Comparison of ENCODE assay signal across 20 cellular contexts in the genomic region with DNA sequence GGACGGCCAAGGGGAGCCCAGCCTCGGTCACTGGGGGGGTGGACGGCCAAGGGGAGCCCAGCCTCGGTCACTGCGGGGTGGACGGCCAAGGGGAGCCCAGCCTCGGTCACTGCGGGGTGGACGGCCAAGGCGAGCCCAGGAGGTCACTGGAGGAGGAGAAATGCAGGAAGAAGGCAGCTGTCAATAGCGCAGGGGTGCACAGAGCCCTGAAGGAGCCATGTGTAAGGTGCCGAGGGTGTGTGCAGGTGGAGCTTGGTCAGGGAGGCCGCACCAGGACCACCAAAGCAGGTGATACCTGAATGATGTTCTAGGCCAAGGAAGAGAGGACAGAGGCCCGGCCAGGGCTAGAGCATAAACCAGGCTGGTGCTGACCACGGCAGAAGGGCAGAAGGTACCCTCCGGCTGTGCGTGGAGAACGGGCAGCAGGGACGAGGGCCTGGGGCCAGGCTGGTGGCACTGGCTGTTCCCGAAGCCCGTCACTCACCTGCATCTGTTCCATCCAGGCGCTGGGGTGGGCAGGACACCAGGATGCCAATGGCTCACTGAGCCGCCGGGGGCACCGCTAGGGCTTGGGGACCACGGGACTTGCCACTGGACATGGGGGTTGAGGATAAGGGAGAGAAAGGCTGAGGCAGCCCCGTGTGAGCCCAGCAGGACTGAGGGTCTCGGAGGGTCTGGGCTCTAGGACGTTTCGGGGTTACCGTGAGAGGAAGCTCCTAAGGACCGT. TPM values are rescaled to one million over a fixed set of nuclear protein-coding genes. Genes with fewer than 3 reads are reported as not detected.
DNase-seq lines count a peak whose midpoint lies in the region; ATAC-seq, FAIRE-seq and TF ChIP-seq lines count a peak whose summit lies in the region.
"Had no signal": no experiment of that assay in that cellular context is flagged by ENCODE, and none has a peak within 500 bp of the region (broad histone marks: within the 10 kb centered on the region; RNA-seq: fewer than 3 reads in every experiment).

No MANE protein-coding gene starts in this region.

- peaks cover 18 to 72% of the 10 kb centered on the region in 2 experiments; a peak in 3 of 4 replicates for H3K79me1 ChIP-seq in IMR-90 (ENCODE audit: low read depth in 1 of 2, low read length in 2 of 2)

- H2BK5ac ChIP-seq in IMR-90 (ENCODE audit: low read depth, low read length, poor library complexity, severe bottlenecking), result peak overlapping the region; percentile 91

- peak overlapping the region; percentile 24; the same call in 1 of the 2 replicates for H3K9ac ChIP-seq in IMR-90 (ENCODE audit: low read depth, low read length)

- H3K4me2 ChIP-seq in A549 (peak overlapping the region; percentile 63; the same call in 1 of the 3 replicates), IMR-90 (ENCODE audit: low read depth, low read length) (no peak overlapping the region)

- no peak for FAIRE-seq in A549 (lab: Jason Lieb, UNC)
- FAIRE-seq: frontal cortex, H1 had no signal

- H2AK9ac ChIP-seq in IMR-90 (replicated peaks; ENCODE audit: low read depth, low read length, poor library complexity), result peak overlapping the region; percentile 98

- no peak for ATAC-seq in A549
- ATAC-seq in IMR-90 (ENCODE audit: low read depth), result no peak
- ATAC-seq in HG02840 (IDR thresholded peaks at IDR 0.05; ENCODE audit: low FRiP score, unreplicated experiment), result no peak
- ATAC-seq: activated CD4-positive, CD25-positive, alpha-beta regulatory T cell treated with anti-CD3 and anti-CD28 coated beads, Interleukin-2, amount 50 U/mL, for 24 hours; T-cell had no signal

- no peaks in the 10 kb centered on the region for H3K27me3 Mint-ChIP-seq in dendritic cell treated with granulocyte-macrophage colony-stimulating factor and Interleukin-4, amounts not matched to agents 40 ng/mL and 50 ng/mL, for 4 days
- no peaks in the 10 kb centered on the region for H3K27me3 Mint-ChIP-seq in osteocyte (ENCODE audit: unreplicated experiment)
- H3K27me3 Mint-ChIP-seq: T-cell had no signal

- H3K27ac Mint-ChIP-seq in dendritic cell treated with granulocyte-macrophage colony-stimulating factor and Interleukin-4, amounts not matched to agents 40 ng/mL and 50 ng/mL, for 4 days, result peak overlapping the region; percentile 97
- H3K27ac Mint-ChIP-seq in osteocyte (ENCODE audit: unreplicated experiment), result peak overlapping the region; percentile 54
- H3K27ac Mint-ChIP-seq: activated naive CD4-positive, alpha-beta T cell treated with anti-CD3 and anti-CD28 coated beads, Interleukin-2, amount 10 ng/mL, durations not matched to agents 7 days and 5 days; T-cell; type B pancreatic cell had no signal

- H4K8ac ChIP-seq in IMR-90 (ENCODE audit: low read depth in 2 of 2, low read length in 2 of 2), result peak overlapping the region; percentile 73 to 98

- peak overlapping the region; percentile 93 for H3K14ac ChIP-seq in IMR-90 (replicated peaks; ENCODE audit: low read depth, low read length)

- TF ChIP-seq EP300 in A549 (IDR thresholded peaks at IDR 0.05), result no peak

- H3K56ac ChIP-seq in IMR-90 (ENCODE audit: extremely low read depth, insufficient read depth, low read length), result peak overlapping the region; percentile 46; the same call in 1 of the 2 replicates

- BruUV-seq in IMR-90 (replicated peaks; lab: Mats Ljungman, UMichigan), result no TSS peak

- peak overlapping the region; percentile 99 for H2BK15ac ChIP-seq in IMR-90 (ENCODE audit: low read depth, low read length)

- peak overlapping the region; percentile 100 for H2AK5ac ChIP-seq in IMR-90 (ENCODE audit: low read depth, low read length)

- H3K36me3 Mint-ChIP-seq in dendritic cell treated with granulocyte-macrophage colony-stimulating factor and Interleukin-4, amounts not matched to agents 40 ng/mL and 50 ng/mL, for 4 days (ENCODE audit: low read depth), result no peaks in the 10 kb centered on the region
- H3K36me3 Mint-ChIP-seq in osteocyte (ENCODE audit: unreplicated experiment), result no peaks in the 10 kb centered on the region
- H3K36me3 Mint-ChIP-seq: activated naive CD4-positive, alpha-beta T cell treated with anti-CD3 and anti-CD28 coated beads, Interleukin-2, amount 10 ng/mL, durations not matched to agents 7 days and 5 days; T-cell; type B pancreatic cell had no signal

- H2AFZ ChIP-seq in IMR-90 (replicated peaks; ENCODE audit: low read length, poor library complexity), result peak overlapping the region; percentile 0

- H3K4me1 Mint-ChIP-seq in dendritic cell treated with granulocyte-macrophage colony-stimulating factor and Interleukin-4, amounts not matched to agents 40 ng/mL and 50 ng/mL, for 4 days (ENCODE audit: low read depth), result peaks cover 85% of the 10 kb centered on the region
- peaks cover 36% of the 10 kb centered on the region for H3K4me1 Mint-ChIP-seq in osteocyte (ENCODE audit: unreplicated experiment)

- no peaks in the 10 kb centered on the region for H4K20me1 ChIP-seq in IMR-90 (ENCODE audit: insufficient read depth, low read length)

- H3K4me3 ChIP-seq in A549 (no peak overlapping the region), IMR-90 (ENCODE audit: insufficient read depth, low read depth, low read length) (no peak overlapping the region)

- H3K27ac ChIP-seq in A549 (peak overlapping the region; percentile 96), IMR-90 (ENCODE audit: insufficient read depth, low read length) (peak overlapping the region; percentile 87)

- in situ Hi-C loops in IMR-90 (cut with MboI; ENCODE audit: low sequenced_read_pairs), result no loop called here

- peaks cover 34% of the 10 kb centered on the region for H3K9me1 ChIP-seq in IMR-90 (ENCODE audit: insufficient read depth, low read length)

- peak overlapping the region; percentile 99 for H2BK20ac ChIP-seq in IMR-90 (ENCODE audit: low read depth, low read length)

- TF ChIP-seq RAD21 in A549 (conservative IDR thresholded peaks at IDR 0.05 in 1 of 2, IDR thresholded peaks at IDR 0.05 in 1 of 2), result no peak
- no peak for TF ChIP-seq RAD21 in IMR-90 (IDR thresholded peaks at IDR 0.05; ENCODE audit: low read length)

- H3K23ac ChIP-seq in IMR-90 (ENCODE audit: low read depth, low read length), result peak overlapping the region; percentile 18; the same call in 1 of the 2 replicates

- peak overlapping the region; percentile 98 for H3K4ac ChIP-seq in IMR-90 (ENCODE audit: low read depth, low read length)

- CTCF ChIA-PET in A549 (lab: Yijun Ruan, JAX), result interaction anchor here (0.6 to 4.4 kb wide), 7 partner anchors 11 to 104 kb away, joined by 3 to 28 read pairs (median 4); a partner anchor contains a TSS
- CTCF ChIA-PET in IMR-90 (lab: Yijun Ruan, JAX), result no interaction called here

- H3K27me3 ChIP-seq in IMR-90 (ENCODE audit: control insufficient read depth, insufficient read depth, low read length), result no peaks in the 10 kb centered on the region

- DNase-seq in A549 (ENCODE audit: low read depth in 1 of 2, low spot score in 1 of 2) (no peak), IMR-90 (no peak), osteocyte (ENCODE audit: extremely low spot score, unreplicated experiment) (peak; percentile 81), GF-D8 (lab: John Stamatoyannopoulos, UW) (no peak), NCI-H345 (lab: John Stamatoyannopoulos, UW) (no peak), MV-4-11 (lab: John Stamatoyannopoulos, UW) (no peak)
- DNase-seq: activated naive CD4-positive, alpha-beta T cell treated with anti-CD3 and anti-CD28 coated beads, Interleukin-2, amount 10 ng/mL, durations not matched to agents 7 days and 5 days; activated T-cell treated with anti-CD3 and anti-CD28 coated beads, Interleukin-2, amount 50 U/mL, for 48 hours; effector CD4-positive, alpha-beta T cell; KBM-7; NCI-H1694 treated with DMSO at 0.1 percent for 48 hours; NCI-H774; SHP77 treated with DMSO at 0.1 percent for 48 hours had no signal

- H3K36me3 ChIP-seq in IMR-90 (ENCODE audit: control insufficient read depth, insufficient read depth, low read length), result no peaks in the 10 kb centered on the region

- peak overlapping the region; percentile 84 for H3K18ac ChIP-seq in IMR-90 (ENCODE audit: low read depth, low read length)

- peak overlapping the region; percentile 98 for H4K91ac ChIP-seq in IMR-90 (ENCODE audit: insufficient read depth, low read depth, low read length)

- no peak for TF ChIP-seq POLR2A in A549 (IDR thresholded peaks at IDR 0.05; ENCODE audit: low read length)
- no peak for TF ChIP-seq POLR2A in IMR-90 (IDR thresholded peaks at IDR 0.05; ENCODE audit: low read depth, low read length)

- POLR2A ChIA-PET in A549 (lab: Yijun Ruan, JAX) (interaction anchor here (2.3 kb wide), 1 partner anchor 10 kb away, joined by 8 read pairs; a partner anchor contains a TSS), IMR-90 (lab: Charles Lee; ENCODE audit: unreplicated experiment) (interaction anchor here (2.2 kb wide), 1 partner anchor 11 kb away, joined by 5 read pairs; a partner anchor contains a TSS)

- WGBS in A549 (ENCODE audit: missing lambda C conversion rate), result 90% methylated on average over 27 of the region's 32 CpGs
- 95% methylated on average over 13 of the region's 32 CpGs; no CpG with 5 or more reads in 1 of the 2 experiments for WGBS in IMR-90 (ENCODE audit: extremely low coverage in 2 of 2, insufficient read length in 1 of 2), 2 experiments

- H2BK120ac ChIP-seq in IMR-90 (ENCODE audit: low read depth, low read length), result peak overlapping the region; percentile 96

- no peaks in the 10 kb centered on the region for H3K9me3 Mint-ChIP-seq in dendritic cell treated with granulocyte-macrophage colony-stimulating factor and Interleukin-4, amounts not matched to agents 40 ng/mL and 50 ng/mL, for 4 days
- H3K9me3 Mint-ChIP-seq in osteocyte (ENCODE audit: unreplicated experiment), result no peaks in the 10 kb centered on the region
- H3K9me3 Mint-ChIP-seq: activated naive CD4-positive, alpha-beta T cell treated with anti-CD3 and anti-CD28 coated beads, Interleukin-2, amount 10 ng/mL, durations not matched to agents 7 days and 5 days; T-cell; type B pancreatic cell had no signal

- intact Hi-C loops in IMR-90 (cut with micrococcal nuclease), result no loop called here
- intact Hi-C loops in dendritic cell treated with granulocyte-macrophage colony-stimulating factor and Interleukin-4, amounts not matched to agents 40 ng/mL and 50 ng/mL, for 4 days (cut with micrococcal nuclease), result no loop called here

- dilution Hi-C loops in IMR-90 (cut with HindIII; ENCODE audit: low sequenced_read_pairs, unreplicated experiment), result no loop called here

- TF ChIP-seq CTCF in A549 (IDR thresholded peaks at IDR 0.05) (no peak), IMR-90 (conservative IDR thresholded peaks at IDR 0.05; ENCODE audit: low read depth, low read length) (no peak), osteocyte (IDR thresholded peaks at IDR 0.05) (no peak)

- peak overlapping the region; percentile 88 for H4K5ac ChIP-seq in IMR-90 (ENCODE audit: low read depth, low read length)

- peaks cover 56% of the 10 kb centered on the region for H3K4me1 ChIP-seq in A549
- H3K4me1 ChIP-seq in IMR-90 (ENCODE audit: control insufficient read depth, insufficient read depth, low read length), result peaks cover 45% of the 10 kb centered on the region

- no peaks in the 10 kb centered on the region for H3K9me3 ChIP-seq in A549
- no peaks in the 10 kb centered on the region for H3K9me3 ChIP-seq in IMR-90 (ENCODE audit: control insufficient read depth, insufficient read depth, low read length)

- no peak overlapping the region for H3K4me3 Mint-ChIP-seq in dendritic cell treated with granulocyte-macrophage colony-stimulating factor and Interleukin-4, amounts not matched to agents 40 ng/mL and 50 ng/mL, for 4 days
- no peak overlapping the region for H3K4me3 Mint-ChIP-seq in osteocyte (ENCODE audit: unreplicated experiment)
- H3K4me3 Mint-ChIP-seq: activated naive CD4-positive, alpha-beta T cell treated with anti-CD3 and anti-CD28 coated beads, Interleukin-2, amount 10 ng/mL, durations not matched to agents 7 days and 5 days; T-cell; type B pancreatic cell had no signal

RNA-seq across cellular contexts. Expression of a gene that starts 5.9 kb away (rescaled TPM):
- polyA plus RNA-seq in A549 (2011; rRNA removed) (16.6 and 18.5 TPM in 2 replicates), A549 (2017; fragmentation: RNase III; extraction: RNeasy Plus Mini Kit Qiagen cat#74134 plus additional on column Dnase treatment) (18.2 to 22.1 TPM (median 18.9 TPM) in 3 replicates), IMR-90 (2012; rRNA removed) (31.3 and 32.4 TPM in 2 replicates)
- 24.3 and 29.0 TPM in 2 replicates for polyA plus RNA-seq in A549 (2012; cell fraction: cytosol; rRNA removed)
- polyA plus RNA-seq in A549 (2012; cell fraction: nucleus; rRNA removed), result 200 and 241 TPM in 2 replicates
- polyA minus RNA-seq in A549 (2011; rRNA and poly(A)+ RNA removed), result 22.3 and 26.3 TPM in 2 replicates
- total RNA-seq in IMR-90 (2012; rRNA removed) (6.9 and 7.3 TPM in 2 replicates), osteocyte (50.8 and 57.9 TPM in 2 replicates)
- 5.1 and 6.2 TPM in 2 replicates for polyA plus RNA-seq in IMR-90 (2012; cell fraction: cytosol; rRNA removed)
- 259 and 322 TPM in 2 replicates for polyA plus RNA-seq in IMR-90 (2012; cell fraction: nucleus; rRNA removed; ENCODE audit: low replicate concordance)

RNA-seq across cellular contexts. Expression of a gene that starts 10.3 kb away (rescaled TPM):
- polyA plus RNA-seq in A549 (2011; rRNA removed), result 28.6 and 40.0 TPM in 2 replicates
- 53.6 and 113 TPM in 2 replicates for polyA plus RNA-seq in A549 (2012; cell fraction: cytosol; rRNA removed)
- 108 and 156 TPM in 2 replicates for polyA plus RNA-seq in A549 (2012; cell fraction: nucleus; rRNA removed)
- 77.9 to 97.7 TPM (median 90.9 TPM) in 3 replicates for polyA plus RNA-seq in A549 (2017; fragmentation: RNase III; extraction: RNeasy Plus Mini Kit Qiagen cat#74134 plus additional on column Dnase treatment)
- 31.5 TPM in 2 replicates for polyA minus RNA-seq in A549 (2011; rRNA and poly(A)+ RNA removed)
- total RNA-seq in IMR-90 (2012; rRNA removed), result 49.1 and 49.7 TPM in 2 replicates
- 181 and 204 TPM in 2 replicates for polyA plus RNA-seq in IMR-90 (2012; rRNA removed)
- polyA plus RNA-seq in IMR-90 (2012; cell fraction: cytosol; rRNA removed), result 128 and 499 TPM in 2 replicates
- 77.3 and 325 TPM in 2 replicates for polyA plus RNA-seq in IMR-90 (2012; cell fraction: nucleus; rRNA removed; ENCODE audit: low replicate concordance)
- 12.9 and 18.1 TPM in 2 replicates for total RNA-seq in osteocyte

RNA-seq across cellular contexts. Expression of a gene that starts 55.0 kb away (rescaled TPM):
- polyA plus RNA-seq in A549 (2011; rRNA removed) (130 and 139 TPM in 2 replicates), A549 (2017; fragmentation: RNase III; extraction: RNeasy Plus Mini Kit Qiagen cat#74134 plus additional on column Dnase treatment) (151 to 173 TPM (median 163 TPM) in 3 replicates), IMR-90 (2012; rRNA removed) (144 and 186 TPM in 2 replicates)
- 182 and 192 TPM in 2 replicates for polyA plus RNA-seq in A549 (2012; cell fraction: cytosol; rRNA removed)
- 734 and 786 TPM in 2 replicates for polyA plus RNA-seq in A549 (2012; cell fraction: nucleus; rRNA removed)
- 105 and 128 TPM in 2 replicates for polyA minus RNA-seq in A549 (2011; rRNA and poly(A)+ RNA removed)
- total RNA-seq in IMR-90 (2012; rRNA removed) (38.3 and 47.1 TPM in 2 replicates), osteocyte (118 and 124 TPM in 2 replicates)
- polyA plus RNA-seq in IMR-90 (2012; cell fraction: cytosol; rRNA removed), result 131 and 159 TPM in 2 replicates
- polyA plus RNA-seq in IMR-90 (2012; cell fraction: nucleus; rRNA removed; ENCODE audit: low replicate concordance), result 373 and 817 TPM in 2 replicates
